ENCODE assay signal across 1 cellular context in the genomic region with DNA sequence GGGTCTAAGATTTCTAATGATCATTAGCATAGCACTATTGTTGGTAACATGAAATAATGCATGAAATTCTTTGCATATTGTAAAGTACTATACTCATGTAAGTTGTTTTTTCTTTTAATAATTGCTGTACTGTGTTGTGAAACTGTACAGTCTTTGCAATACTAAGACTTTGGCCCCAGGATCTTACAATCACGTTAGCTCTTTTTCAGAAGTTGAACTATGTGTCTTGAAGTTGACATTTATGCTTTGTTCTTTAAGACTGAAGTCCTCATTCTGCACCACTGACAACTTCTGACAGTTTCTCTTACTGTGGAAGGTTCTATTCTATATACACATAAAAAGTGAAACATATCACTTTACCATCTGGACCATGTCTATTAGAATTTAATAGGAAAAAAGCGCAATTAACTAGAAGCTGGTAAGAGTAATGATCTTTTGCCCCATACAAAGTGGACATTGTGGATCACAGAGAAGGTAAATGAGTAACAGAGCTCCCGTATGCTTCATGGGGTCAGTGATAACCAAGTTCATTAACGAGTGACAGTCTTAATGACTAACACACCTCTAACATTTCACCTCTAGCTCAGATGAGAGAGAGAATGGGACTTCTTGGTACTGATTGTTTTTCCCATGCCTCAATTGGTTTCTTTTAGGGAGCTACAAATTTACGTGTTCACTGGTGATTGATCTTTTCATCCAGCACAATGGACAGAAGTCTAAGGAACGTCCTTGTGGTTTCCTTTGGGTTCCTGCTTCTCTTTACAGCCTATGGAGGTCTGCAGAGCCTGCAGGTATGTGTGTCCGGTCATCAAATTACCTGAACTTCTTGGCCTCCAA.
TF ChIP-seq lines count a peak whose summit lies in the region.

Gene UNC93A (plus strand): TSS at position 530 of the 837 bp plus-strand sequence. CDS start 175 bp downstream, at position 705.

TF ChIP-seq in HepG2, 621 proteins besides CTCF, POLR2A, EP300 and RAD21 (continued from another document and continues in another):
- TF ChIP-seq PATZ1 (CRISPR knock-in tag; IDR thresholded peaks at IDR 0.05) (no peak), ZNF549 (CRISPR knock-in tag; IDR thresholded peaks at IDR 0.05) (no peak), ZNF326 (CRISPR knock-in tag; IDR thresholded peaks at IDR 0.05; ENCODE audit: borderline replicate concordance) (no peak), POGZ (CRISPR knock-in tag; IDR thresholded peaks at IDR 0.05) (peak; percentile 52; the same call in 1 of the 2 replicates), ZMYM3 (CRISPR knock-in tag; IDR thresholded peaks at IDR 0.05) (no peak), GRHL1 (CRISPR knock-in tag; conservative IDR thresholded peaks at IDR 0.05) (no peak), IRF1 (CRISPR knock-in tag; IDR thresholded peaks at IDR 0.05; ENCODE audit: low read depth) (no peak), NFRKB (IDR thresholded peaks at IDR 0.05) (no peak), ATF7-NPFF (CRISPR knock-in tag; IDR thresholded peaks at IDR 0.05; ENCODE audit: low read depth) (no peak), ZBTB20 (CRISPR knock-in tag; IDR thresholded peaks at IDR 0.05; ENCODE audit: borderline replicate concordance, low read depth) (no peak), GABPA (IDR thresholded peaks at IDR 0.05; ENCODE audit: low read depth, low read length) (no peak), GABPA (CRISPR knock-in tag; IDR thresholded peaks at IDR 0.05; ENCODE audit: low read depth) (no peak; the same call in 1 of the 2 replicates), XBP1 (CRISPR knock-in tag; IDR thresholded peaks at IDR 0.05) (no peak), HOMEZ (CRISPR knock-in tag; IDR thresholded peaks at IDR 0.05; ENCODE audit: low read depth) (peak; percentile 34; the same call in 1 of the 2 replicates), HHEX (CRISPR knock-in tag; IDR thresholded peaks at IDR 0.05) (no peak), HDAC1 (CRISPR knock-in tag; IDR thresholded peaks at IDR 0.05) (peak; percentile 51), CBX1 (IDR thresholded peaks at IDR 0.05; ENCODE audit: low read depth) (no peak), ADNP (CRISPR knock-in tag; IDR thresholded peaks at IDR 0.05) (no peak), ZMYM2 (CRISPR knock-in tag; IDR thresholded peaks at IDR 0.05) (no peak), ARID5B (CRISPR knock-in tag; IDR thresholded peaks at IDR 0.05) (peak; percentile 60), ZNF569 (CRISPR knock-in tag; IDR thresholded peaks at IDR 0.05; ENCODE audit: borderline replicate concordance) (no peak), ZNF709 (CRISPR knock-in tag; IDR thresholded peaks at IDR 0.05) (no peak), ZNF337 (CRISPR knock-in tag; IDR thresholded peaks at IDR 0.05; ENCODE audit: borderline replicate concordance, low read depth) (no peak), ZNF607 (CRISPR knock-in tag; IDR thresholded peaks at IDR 0.05; ENCODE audit: borderline replicate concordance) (no peak), SIX1 (CRISPR knock-in tag; IDR thresholded peaks at IDR 0.05; ENCODE audit: borderline replicate concordance) (no peak), ZNF282 (IDR thresholded peaks at IDR 0.05; ENCODE audit: partially characterized antibody) (no peak), SATB2 (CRISPR knock-in tag; IDR thresholded peaks at IDR 0.05) (peak; percentile 67; the same call in 1 of the 2 replicates), REST (IDR thresholded peaks at IDR 0.05; ENCODE audit: borderline replicate concordance in 1 of 2, low read depth in 1 of 2, low read length in 2 of 2) (peak in 1 of 2 experiments; percentile 70; a peak in 2 of 4 replicates)
- TF ChIP-seq, protein P1, sequence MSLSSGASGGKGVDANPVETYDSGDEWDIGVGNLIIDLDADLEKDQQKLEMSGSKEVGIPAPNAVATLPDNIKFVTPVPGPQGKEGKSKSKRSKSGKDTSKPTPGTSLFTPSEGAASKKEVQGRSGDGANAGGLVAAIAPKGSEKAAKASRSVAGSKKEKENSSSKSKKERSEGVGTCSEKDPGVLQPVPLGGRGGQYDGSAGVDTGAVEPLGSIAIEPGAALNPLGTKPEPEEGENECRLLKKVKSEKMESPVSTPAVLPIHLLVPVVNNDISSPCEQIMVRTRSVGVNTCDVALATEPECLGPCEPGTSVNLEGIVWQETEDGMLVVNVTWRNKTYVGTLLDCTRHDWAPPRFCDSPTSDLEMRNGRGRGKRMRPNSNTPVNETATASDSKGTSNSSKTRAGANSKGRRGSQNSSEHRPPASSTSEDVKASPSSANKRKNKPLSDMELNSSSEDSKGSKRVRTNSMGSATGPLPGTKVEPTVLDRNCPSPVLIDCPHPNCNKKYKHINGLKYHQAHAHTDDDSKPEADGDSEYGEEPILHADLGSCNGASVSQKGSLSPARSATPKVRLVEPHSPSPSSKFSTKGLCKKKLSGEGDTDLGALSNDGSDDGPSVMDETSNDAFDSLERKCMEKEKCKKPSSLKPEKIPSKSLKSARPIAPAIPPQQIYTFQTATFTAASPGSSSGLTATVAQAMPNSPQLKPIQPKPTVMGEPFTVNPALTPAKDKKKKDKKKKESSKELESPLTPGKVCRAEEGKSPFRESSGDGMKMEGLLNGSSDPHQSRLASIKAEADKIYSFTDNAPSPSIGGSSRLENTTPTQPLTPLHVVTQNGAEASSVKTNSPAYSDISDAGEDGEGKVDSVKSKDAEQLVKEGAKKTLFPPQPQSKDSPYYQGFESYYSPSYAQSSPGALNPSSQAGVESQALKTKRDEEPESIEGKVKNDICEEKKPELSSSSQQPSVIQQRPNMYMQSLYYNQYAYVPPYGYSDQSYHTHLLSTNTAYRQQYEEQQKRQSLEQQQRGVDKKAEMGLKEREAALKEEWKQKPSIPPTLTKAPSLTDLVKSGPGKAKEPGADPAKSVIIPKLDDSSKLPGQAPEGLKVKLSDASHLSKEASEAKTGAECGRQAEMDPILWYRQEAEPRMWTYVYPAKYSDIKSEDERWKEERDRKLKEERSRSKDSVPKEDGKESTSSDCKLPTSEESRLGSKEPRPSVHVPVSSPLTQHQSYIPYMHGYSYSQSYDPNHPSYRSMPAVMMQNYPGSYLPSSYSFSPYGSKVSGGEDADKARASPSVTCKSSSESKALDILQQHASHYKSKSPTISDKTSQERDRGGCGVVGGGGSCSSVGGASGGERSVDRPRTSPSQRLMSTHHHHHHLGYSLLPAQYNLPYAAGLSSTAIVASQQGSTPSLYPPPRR (CRISPR knock-in tag; IDR thresholded peaks at IDR 0.05; ENCODE audit: borderline replicate concordance): peak; percentile 37; the same call in 1 of the 2 replicates
- TF ChIP-seq, protein P2, sequence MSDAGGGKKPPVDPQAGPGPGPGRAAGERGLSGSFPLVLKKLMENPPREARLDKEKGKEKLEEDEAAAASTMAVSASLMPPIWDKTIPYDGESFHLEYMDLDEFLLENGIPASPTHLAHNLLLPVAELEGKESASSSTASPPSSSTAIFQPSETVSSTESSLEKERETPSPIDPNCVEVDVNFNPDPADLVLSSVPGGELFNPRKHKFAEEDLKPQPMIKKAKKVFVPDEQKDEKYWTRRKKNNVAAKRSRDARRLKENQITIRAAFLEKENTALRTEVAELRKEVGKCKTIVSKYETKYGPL (CRISPR knock-in tag; IDR thresholded peaks at IDR 0.05): no peak
- TF ChIP-seq, protein P3, sequence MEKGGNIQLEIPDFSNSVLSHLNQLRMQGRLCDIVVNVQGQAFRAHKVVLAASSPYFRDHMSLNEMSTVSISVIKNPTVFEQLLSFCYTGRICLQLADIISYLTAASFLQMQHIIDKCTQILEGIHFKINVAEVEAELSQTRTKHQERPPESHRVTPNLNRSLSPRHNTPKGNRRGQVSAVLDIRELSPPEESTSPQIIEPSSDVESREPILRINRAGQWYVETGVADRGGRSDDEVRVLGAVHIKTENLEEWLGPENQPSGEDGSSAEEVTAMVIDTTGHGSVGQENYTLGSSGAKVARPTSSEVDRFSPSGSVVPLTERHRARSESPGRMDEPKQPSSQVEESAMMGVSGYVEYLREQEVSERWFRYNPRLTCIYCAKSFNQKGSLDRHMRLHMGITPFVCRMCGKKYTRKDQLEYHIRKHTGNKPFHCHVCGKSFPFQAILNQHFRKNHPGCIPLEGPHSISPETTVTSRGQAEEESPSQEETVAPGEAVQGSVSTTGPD (CRISPR knock-in tag; IDR thresholded peaks at IDR 0.05): peak; percentile 74; the same call in 1 of the 2 replicates
